14 cellular contexts compared by ENCODE assay signal in genomic region chr9:99745085-99745484, GRCh38.
A peak's percentile ranks its signal among the peaks of the same experiment; 100 is the strongest.
DNase-seq lines count a peak whose midpoint lies in the region; ATAC-seq and TF ChIP-seq lines count a peak whose summit lies in the region.
"Had no signal": no experiment of that assay in that cellular context is flagged by ENCODE, and none has a peak within 500 bp of the region (broad histone marks: within the 10 kb centered on the region; RNA-seq: fewer than 3 reads in every experiment).

No MANE protein-coding gene starts in this region.

- H3K4ac ChIP-seq in mesenchymal stem cell (ENCODE audit: low read depth in 1 of 2, low read length in 2 of 2): no peak overlapping the region

- H3K4me2 ChIP-seq in neural cell (ENCODE audit: low read length) (no peak overlapping the region), mesenchymal stem cell (ENCODE audit: low read length, poor library complexity, severe bottlenecking) (no peak overlapping the region)
- H3K4me2 ChIP-seq: BLaER1 had no signal

- no peak overlapping the region for H3K4me3 ChIP-seq in WERI-Rb-1 (ENCODE audit: low read depth, low read length)
- H3K4me3 ChIP-seq in iPS-20b (ENCODE audit: low read length): peak overlapping the region; percentile 28; the same call in 1 of the 2 replicates
- no peak overlapping the region for H3K4me3 ChIP-seq in neural cell (ENCODE audit: low read length)
- no peak overlapping the region for H3K4me3 ChIP-seq in mesenchymal stem cell (ENCODE audit: insufficient read depth in 1 of 2, low read depth in 1 of 2, low read length in 2 of 2)
- H3K4me3 ChIP-seq: BLaER1, HAP-1 had no signal

- H3K9me3 ChIP-seq in WERI-Rb-1 (ENCODE audit: severe bottlenecking) (no peaks in the 10 kb centered on the region), iPS-20b (ENCODE audit: insufficient read depth, low read depth, low read length) (no peaks in the 10 kb centered on the region), neural cell (ENCODE audit: low read length) (no peaks in the 10 kb centered on the region), mesenchymal stem cell (ENCODE audit: control insufficient read depth, low read length) (no peaks in the 10 kb centered on the region)
- H3K9me3 ChIP-seq: BLaER1, HAP-1 had no signal

- no peak overlapping the region for H3K23ac ChIP-seq in mesenchymal stem cell (ENCODE audit: low read length in 2 of 2)

- no peak for TF ChIP-seq RAD21 in neural cell (conservative IDR thresholded peaks at IDR 0.05)

- no peaks in the 10 kb centered on the region for H4K20me1 ChIP-seq in neural cell (ENCODE audit: insufficient read depth)
- H4K20me1 ChIP-seq: BLaER1 had no signal

- H3K4me1 ChIP-seq in iPS-20b (ENCODE audit: insufficient read depth, low read length) (no peaks in the 10 kb centered on the region; the same call in 1 of the 2 replicates), mesenchymal stem cell (ENCODE audit: control insufficient read depth, insufficient read depth, low read depth, low read length) (no peaks in the 10 kb centered on the region)
- H3K4me1 ChIP-seq: BLaER1, HAP-1 had no signal

- no peaks in the 10 kb centered on the region for H3K9me2 ChIP-seq in neural cell (ENCODE audit: insufficient read depth, low read length)

- H2AK5ac ChIP-seq in mesenchymal stem cell (ENCODE audit: low read length, severe bottlenecking): no peak overlapping the region

- H3K9ac ChIP-seq in iPS-20b (ENCODE audit: low read depth, low read length): no peak overlapping the region
- H3K9ac ChIP-seq in neural cell (ENCODE audit: low read length): no peak overlapping the region
- no peak overlapping the region for H3K9ac ChIP-seq in mesenchymal stem cell (ENCODE audit: low read length)
- H3K9ac ChIP-seq: BLaER1 had no signal

- no peak overlapping the region for H3K18ac ChIP-seq in mesenchymal stem cell (ENCODE audit: low read depth in 1 of 2, low read length in 2 of 2)

- ATAC-seq in GM21528 (IDR thresholded peaks at IDR 0.05; ENCODE audit: low FRiP score, unreplicated experiment): no peak

- no peaks in the 10 kb centered on the region for H3K79me2 ChIP-seq in neural cell (replicated peaks; ENCODE audit: insufficient read depth, low read length)

- H2BK120ac ChIP-seq in mesenchymal stem cell (ENCODE audit: low read depth, low read length): no peak overlapping the region

- no peak overlapping the region for H3K14ac ChIP-seq in mesenchymal stem cell (ENCODE audit: low read length in 2 of 2)

- 90% methylated on average over 4 of the region's 4 CpGs for WGBS in mesenchymal stem cell

- H3F3A ChIP-seq in neural cell (ENCODE audit: insufficient read depth, low read length, poor library complexity, severe bottlenecking): peaks cover 14% of the 10 kb centered on the region

- DNase-seq in NCI-H82 (lab: John Stamatoyannopoulos, UW) (peak; percentile 43), NCI-H82 treated with DMSO at 0.1 percent for 48 hours (lab: John Stamatoyannopoulos, UW; ENCODE audit: unreplicated experiment) (no peak), WERI-Rb-1 (peak; percentile 59), NCI-H510A treated with DMSO at 0.1 percent for 48 hours (lab: John Stamatoyannopoulos, UW) (no peak), mesenchymal stem cell (no peak)
- DNase-seq: 8988T; CD4-positive, alpha-beta memory T cell; DMS79 treated with DMSO at 0.1 percent for 48 hours; GOT3 had no signal

- H4K91ac ChIP-seq in mesenchymal stem cell (ENCODE audit: low read length): no peak overlapping the region

- H2BK15ac ChIP-seq in mesenchymal stem cell (ENCODE audit: low read depth, poor library complexity, severe bottlenecking): no peak overlapping the region

- H3K36me3 ChIP-seq in WERI-Rb-1: no peaks in the 10 kb centered on the region
- no peaks in the 10 kb centered on the region for H3K36me3 ChIP-seq in iPS-20b (ENCODE audit: insufficient read depth, low read depth, low read length)
- H3K36me3 ChIP-seq in neural cell (ENCODE audit: insufficient read depth, low read length): no peaks in the 10 kb centered on the region
- H3K36me3 ChIP-seq in mesenchymal stem cell (ENCODE audit: control insufficient read depth in 1 of 2, insufficient read depth in 2 of 2, low read depth in 1 of 2, low read length in 2 of 2): no peaks in the 10 kb centered on the region
- H3K36me3 ChIP-seq: BLaER1, HAP-1 had no signal

- H4K8ac ChIP-seq in mesenchymal stem cell (ENCODE audit: low read length): no peak overlapping the region

- no peak for TF ChIP-seq EP300 in neural cell (conservative IDR thresholded peaks at IDR 0.05; ENCODE audit: poor library complexity, severe bottlenecking)

- H3K79me1 ChIP-seq in mesenchymal stem cell (replicated peaks; ENCODE audit: low read length, poor library complexity, severe bottlenecking): no peaks in the 10 kb centered on the region

- H2BK5ac ChIP-seq in mesenchymal stem cell (ENCODE audit: low read depth, low read length, poor library complexity, severe bottlenecking): no peak overlapping the region

- no peak overlapping the region for H2BK12ac ChIP-seq in mesenchymal stem cell (ENCODE audit: low read length in 2 of 2)

- peak overlapping the region; percentile 63 for H3K27ac ChIP-seq in WERI-Rb-1
- no peak overlapping the region for H3K27ac ChIP-seq in iPS-20b (ENCODE audit: low read length)
- peak overlapping the region; percentile 94 for H3K27ac ChIP-seq in neural cell (ENCODE audit: low read length)
- H3K27ac ChIP-seq in mesenchymal stem cell (ENCODE audit: low read length, poor library complexity, severe bottlenecking): no peak overlapping the region
- H3K27ac ChIP-seq: BLaER1 had no signal

- TF ChIP-seq CTCF in WERI-Rb-1 (IDR thresholded peaks at IDR 0.05; ENCODE audit: low read depth, low read length) (no peak), neural cell (IDR thresholded peaks at IDR 0.05; ENCODE audit: poor library complexity, severe bottlenecking) (no peak)

- H3K27me3 ChIP-seq in WERI-Rb-1 (ENCODE audit: insufficient read depth, low read depth, severe bottlenecking) (no peaks in the 10 kb centered on the region), iPS-20b (ENCODE audit: insufficient read depth, low read length) (no peaks in the 10 kb centered on the region), neural cell (ENCODE audit: insufficient read depth, low read depth, low read length) (no peaks in the 10 kb centered on the region), mesenchymal stem cell (ENCODE audit: control insufficient read depth in 1 of 2, insufficient read depth in 1 of 2, low read length in 2 of 2) (peaks cover 0 to 4% of the 10 kb centered on the region in 2 experiments)
- H3K27me3 ChIP-seq: BLaER1 had no signal

- no peak overlapping the region for H2AFZ ChIP-seq in neural cell (ENCODE audit: low read depth, low read length)
- no peak overlapping the region for H2AFZ ChIP-seq in mesenchymal stem cell (ENCODE audit: low read depth, low read length)

TF ChIP-seq in neural cell, 6 proteins besides CTCF, POLR2A, EP300 and RAD21:
- TF ChIP-seq EZH2 (IDR thresholded peaks at IDR 0.05; ENCODE audit: borderline replicate concordance, insufficient read depth, low read length, poor library complexity, severe bottlenecking) (no peak), MXI1 (conservative IDR thresholded peaks at IDR 0.05; ENCODE audit: poor library complexity, severe bottlenecking) (no peak), TAF1 (IDR thresholded peaks at IDR 0.05; ENCODE audit: low read depth) (no peak)

Comparison
In these comparisons a context has a peak if more than half of its experiments do, and no peak if none do; other contexts are left out.
1. DNase-seq: peak in NCI-H82 (single experiment) and WERI-Rb-1 (single experiment); none in NCI-H82 treated with DMSO at 0.1 percent for 48 hours (single experiment), NCI-H510A treated with DMSO at 0.1 percent for 48 hours (single experiment) and mesenchymal stem cell (single experiment).
2. H3K27ac ChIP-seq: peak in WERI-Rb-1 (single experiment) and neural cell (single experiment); none in iPS-20b (single experiment) and mesenchymal stem cell (single experiment).